Comparison of ENCODE assay signal across 9 cellular contexts in genomic region chr9:129235931-129236331, GRCh38. TPM values are rescaled to one million over a fixed set of nuclear protein-coding genes. Genes with fewer than 3 reads are reported as not detected.
DNase-seq lines count a peak whose midpoint lies in the region; ATAC-seq, FAIRE-seq and TF ChIP-seq lines count a peak whose summit lies in the region.
"Had no signal": no experiment of that assay in that cellular context is flagged by ENCODE, and none has a peak within 500 bp of the region (broad histone marks: within the 10 kb centered on the region; RNA-seq: fewer than 3 reads in every experiment).

No MANE protein-coding gene starts in this region.

- peaks cover 38% of the 10 kb centered on the region for H3K27me3 Mint-ChIP-seq in IgD-negative memory B cell
- H3K27me3 Mint-ChIP-seq in activated CD4-positive, alpha-beta T cell treated with anti-CD3 and anti-CD28 coated beads, Interleukin-2, amount 10 ng/mL, durations not matched to agents 7 days and 5 days, result no peaks in the 10 kb centered on the region

- H3K4me2 ChIP-seq in K562 (ENCODE audit: insufficient read depth, low read length), result no peak overlapping the region

- H3K79me2 ChIP-seq in K562 (ENCODE audit: control insufficient read depth, insufficient read depth, low read length), result no peaks in the 10 kb centered on the region

- no peak for FAIRE-seq in K562 (lab: Jason Lieb, UNC)

- DNase-seq in activated CD4-positive, alpha-beta T cell treated with anti-CD3 and anti-CD28 coated beads, Interleukin-2, amount 10 ng/mL, durations not matched to agents 7 days and 5 days, result peak; percentile 88
- no peak for DNase-seq in K562 (ENCODE audit: extremely low read depth in 1 of 4, low spot score in 3 of 4)
- peak in 2 of 3 experiments; percentile 35 to 52 for DNase-seq in stimulated activated CD4-positive, alpha-beta T cell treated with anti-CD3 and anti-CD28 coated beads, TNF-alpha, amount 100 ng/mL, for 24 hours (ENCODE audit: low read depth in 3 of 3)
- no peak for DNase-seq in NCI-H2081 treated with DMSO at 0.1 percent for 48 hours (lab: John Stamatoyannopoulos, UW)
- DNase-seq in NCI-H2196 treated with DMSO at 0.1 percent for 48 hours (lab: John Stamatoyannopoulos, UW; ENCODE audit: unreplicated experiment), result no peak
- DNase-seq in NCI-H2081 (lab: John Stamatoyannopoulos, UW), result no peak
- DNase-seq: foreskin keratinocyte had no signal

- TF ChIP-seq POLR2A in K562 (conservative IDR thresholded peaks at IDR 0.05), result no peak

- H3K9me3 Mint-ChIP-seq in IgD-negative memory B cell, result peaks cover 0 to 8% (median 4%) of the 10 kb centered on the region in 3 donors
- peaks cover 16% of the 10 kb centered on the region for H3K9me3 Mint-ChIP-seq in activated CD4-positive, alpha-beta T cell treated with anti-CD3 and anti-CD28 coated beads, Interleukin-2, amount 10 ng/mL, durations not matched to agents 7 days and 5 days

- no TSS peak for BruUV-seq in K562 (replicated peaks; lab: Mats Ljungman, UMichigan)

- no peaks in the 10 kb centered on the region for H3K36me3 Mint-ChIP-seq in IgD-negative memory B cell
- peaks cover 17% of the 10 kb centered on the region for H3K36me3 Mint-ChIP-seq in activated CD4-positive, alpha-beta T cell treated with anti-CD3 and anti-CD28 coated beads, Interleukin-2, amount 10 ng/mL, durations not matched to agents 7 days and 5 days (ENCODE audit: low read depth)

- H3K4me1 Mint-ChIP-seq in IgD-negative memory B cell, result peaks cover 11 to 15% (median 12%) of the 10 kb centered on the region in 3 donors
- peaks cover 61% of the 10 kb centered on the region for H3K4me1 Mint-ChIP-seq in activated CD4-positive, alpha-beta T cell treated with anti-CD3 and anti-CD28 coated beads, Interleukin-2, amount 10 ng/mL, durations not matched to agents 7 days and 5 days

- no peak overlapping the region for H2AFZ ChIP-seq in K562 (ENCODE audit: low read depth, low read length)

- H3K4me3 Mint-ChIP-seq in IgD-negative memory B cell, result peak overlapping the region in 3 of 4 donors; percentile 23 to 64 (median 58)
- peak overlapping the region; percentile 80 for H3K4me3 Mint-ChIP-seq in activated CD4-positive, alpha-beta T cell treated with anti-CD3 and anti-CD28 coated beads, Interleukin-2, amount 10 ng/mL, durations not matched to agents 7 days and 5 days

- no peak for TF ChIP-seq EP300 in K562 (IDR thresholded peaks at IDR 0.05; ENCODE audit: low read length)

- 23% methylated on average over 7 of the region's 7 CpGs for WGBS in K562 (ENCODE audit: insufficient coverage, low coverage, missing lambda C conversion rate)

- intact Hi-C loops in K562 (cut with micrococcal nuclease), result no loop called here

- CTCF ChIA-PET in activated CD4-positive, alpha-beta T cell treated with anti-CD3 and anti-CD28 coated beads, Interleukin-2, amount 10 ng/mL, durations not matched to agents 7 days and 5 days (lab: Charles Lee), result interaction anchor here (3.0 kb wide), 1 partner anchor 60 kb away, joined by 8 read pairs; no protein-coding TSS in a partner anchor
- CTCF ChIA-PET in K562 (lab: Yijun Ruan, JAX; ENCODE audit: low intra/inter-chr PET ratio), result no interaction called here

- no peaks in the 10 kb centered on the region for H3K27me3 ChIP-seq in K562 (ENCODE audit: control insufficient read depth in 2 of 2, insufficient read depth in 2 of 2, low read length in 2 of 2)
- H3K27me3 ChIP-seq: foreskin keratinocyte had no signal

- no peaks in the 10 kb centered on the region; the same call in 1 of the 2 replicates for H3K9me3 ChIP-seq in K562 (replicated peaks; ENCODE audit: control insufficient read depth, insufficient read depth, low read depth, low read length)

- no peaks in the 10 kb centered on the region for H4K20me1 ChIP-seq in K562 (replicated peaks; ENCODE audit: control insufficient read depth, insufficient read depth, low read length)

- H3K4me3 ChIP-seq in K562, result no peak overlapping the region

- ATAC-seq in K562, result no peak
- ATAC-seq in HG02763 (IDR thresholded peaks at IDR 0.05; ENCODE audit: unreplicated experiment), result no peak
- ATAC-seq: foreskin keratinocyte had no signal

- no peak for TF ChIP-seq RAD21 in K562 (CRISPR knock-in tag; conservative IDR thresholded peaks at IDR 0.05 in 1 of 2, IDR thresholded peaks at IDR 0.05 in 1 of 2)

- H3K36me3 ChIP-seq in K562 (ENCODE audit: control insufficient read depth, insufficient read depth, low read length), result no peaks in the 10 kb centered on the region

- no peak for TF ChIP-seq CTCF in K562 (IDR thresholded peaks at IDR 0.05 in 2 of 3, conservative IDR thresholded peaks at IDR 0.05 in 1 of 3; ENCODE audit: insufficient read depth in 2 of 3, low read depth in 1 of 3, low read length in 3 of 3)

- H3K9me1 ChIP-seq in K562 (ENCODE audit: control insufficient read depth, insufficient read depth, low read length), result no peaks in the 10 kb centered on the region

- no peak overlapping the region for H3K27ac ChIP-seq in K562 (ENCODE audit: extremely low read depth, low read depth, low read length)
- H3K27ac ChIP-seq: foreskin keratinocyte had no signal

- no peak overlapping the region for H3K27ac Mint-ChIP-seq in IgD-negative memory B cell
- peak overlapping the region; percentile 92 for H3K27ac Mint-ChIP-seq in activated CD4-positive, alpha-beta T cell treated with anti-CD3 and anti-CD28 coated beads, Interleukin-2, amount 10 ng/mL, durations not matched to agents 7 days and 5 days

- POLR2A ChIA-PET in activated CD4-positive, alpha-beta T cell treated with anti-CD3 and anti-CD28 coated beads, Interleukin-2, amount 10 ng/mL, durations not matched to agents 7 days and 5 days (lab: Charles Lee), result no interaction called here
- POLR2A ChIA-PET in K562 (lab: Yijun Ruan, JAX), result interaction anchor here (1.0 kb wide), 2 partner anchors 15 to 18 kb away, joined by 3 to 6 read pairs; no protein-coding TSS in a partner anchor

- H3K4me1 ChIP-seq in K562 (replicated peaks in 1 of 2; ENCODE audit: control insufficient read depth in 2 of 2, insufficient read depth in 2 of 2, low read length in 2 of 2), result peaks cover 9 to 18% of the 10 kb centered on the region in 2 experiments; a peak in 4 of 5 replicates

- H3K9ac ChIP-seq in K562 (ENCODE audit: insufficient read depth in 1 of 2, low read depth in 2 of 2, low read length in 2 of 2), result peak overlapping the region in 1 of 2 experiments; percentile 20; a peak in 1 of 4 replicates

- in situ Hi-C loops in K562 (cut with MboI), result no loop called here

TF ChIP-seq in K562, 482 proteins besides CTCF, POLR2A, EP300 and RAD21 (continues in another document):
- TF ChIP-seq ZNF24 (IDR thresholded peaks at IDR 0.05) (peak; percentile 52; the same call in 1 of the 2 replicates), RFX5 (IDR thresholded peaks at IDR 0.05; ENCODE audit: low read depth, low read length) (no peak), RNF219 (CRISPR knock-in tag; IDR thresholded peaks at IDR 0.05) (no peak)
- TF ChIP-seq, protein P1, sequence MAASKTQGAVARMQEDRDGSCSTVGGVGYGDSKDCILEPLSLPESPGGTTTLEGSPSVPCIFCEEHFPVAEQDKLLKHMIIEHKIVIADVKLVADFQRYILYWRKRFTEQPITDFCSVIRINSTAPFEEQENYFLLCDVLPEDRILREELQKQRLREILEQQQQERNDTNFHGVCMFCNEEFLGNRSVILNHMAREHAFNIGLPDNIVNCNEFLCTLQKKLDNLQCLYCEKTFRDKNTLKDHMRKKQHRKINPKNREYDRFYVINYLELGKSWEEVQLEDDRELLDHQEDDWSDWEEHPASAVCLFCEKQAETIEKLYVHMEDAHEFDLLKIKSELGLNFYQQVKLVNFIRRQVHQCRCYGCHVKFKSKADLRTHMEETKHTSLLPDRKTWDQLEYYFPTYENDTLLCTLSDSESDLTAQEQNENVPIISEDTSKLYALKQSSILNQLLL (CRISPR knock-in tag; IDR thresholded peaks at IDR 0.05; ENCODE audit: borderline replicate concordance), result no peak

RNA-seq across cellular contexts. Expression of gene IER5L, which starts 57.9 kb away (rescaled TPM):
- polyA plus RNA-seq in IgD-negative memory B cell (not detected), K562 (2011; rRNA removed) (0.52 and 1.6 TPM in 2 replicates), K562 (2014; fragmentation: Illumina TruSeq; extraction: Trizol) (0.25 and 0.29 TPM in 2 replicates), K562 (2014; fragmentation: Nextera tagmentation; extraction: Ambion mirVana) (under 1 TPM; 0.14 to 0.18 TPM), K562 (2014; rRNA removed) (4.0 and 4.7 TPM in 2 replicates)
- total RNA-seq in activated CD4-positive, alpha-beta T cell treated with anti-CD3 and anti-CD28 coated beads, Interleukin-2, amount 10 ng/mL, durations not matched to agents 7 days and 5 days, result 1 to 10 TPM; 1.8 to 2.3 TPM
- total RNA-seq in K562 (2011; cell fraction: chromatin; rRNA removed; ENCODE audit: low replicate concordance), result 0.25 and 1.5 TPM in 2 replicates
- total RNA-seq in K562 (2011; cell fraction: nucleolus; rRNA removed), result 2.9 and 4.7 TPM in 2 replicates
- 1.9 and 2.3 TPM in 2 replicates for total RNA-seq in K562 (2011; cell fraction: nucleoplasm; rRNA removed)
- total RNA-seq in K562 (2014; rRNA removed) (11.9 and 13.6 TPM in 2 replicates), K562 (2014; rRNA removed; fragmentation: Illumina TruSeq; extraction: Trizol) (0.19 and 0.22 TPM in 2 replicates), K562 (2015; rRNA removed; fragmentation: Illumina TruSeq; extraction: Trizol) (0.76 and 1.3 TPM in 2 replicates), K562 (2021) (4.9 and 5.7 TPM in 2 replicates)
- polyA plus RNA-seq in K562 (2011; cell fraction: cytosol; rRNA removed), result 2.4 and 5.6 TPM in 2 replicates
- polyA plus RNA-seq in K562 (2011; cell fraction: nucleus; rRNA removed), result 4.3 and 4.5 TPM in 2 replicates
- polyA plus RNA-seq in K562 (2012), result 1.6 and 2.5 TPM in 2 replicates
- polyA minus RNA-seq in K562 (2011; rRNA and poly(A)+ RNA removed), result 0.32 and 0.48 TPM in 2 replicates
- polyA minus RNA-seq in K562 (2011; cell fraction: cytosol; rRNA and poly(A)+ RNA removed), result 1.7 and 3.7 TPM in 2 replicates
- 3.2 and 4.7 TPM in 2 replicates for polyA minus RNA-seq in K562 (2011; cell fraction: nucleus; rRNA and poly(A)+ RNA removed)

Comparison
In these comparisons a context has a peak if more than half of its experiments do, and no peak if none do; other contexts are left out.
1. DNase-seq: peak in activated CD4-positive, alpha-beta T cell treated with anti-CD3 and anti-CD28 coated beads, Interleukin-2, amount 10 ng/mL, durations not matched to agents 7 days and 5 days (single experiment) and stimulated activated CD4-positive, alpha-beta T cell treated with anti-CD3 and anti-CD28 coated beads, TNF-alpha, amount 100 ng/mL, for 24 hours (2 of 3); none in K562 (0 of 4), NCI-H2081 treated with DMSO at 0.1 percent for 48 hours (single experiment), NCI-H2196 treated with DMSO at 0.1 percent for 48 hours (single experiment) and NCI-H2081 (0 of 2).